Comparison of ENCODE assay signal across 28 cellular contexts in the genomic region with DNA sequence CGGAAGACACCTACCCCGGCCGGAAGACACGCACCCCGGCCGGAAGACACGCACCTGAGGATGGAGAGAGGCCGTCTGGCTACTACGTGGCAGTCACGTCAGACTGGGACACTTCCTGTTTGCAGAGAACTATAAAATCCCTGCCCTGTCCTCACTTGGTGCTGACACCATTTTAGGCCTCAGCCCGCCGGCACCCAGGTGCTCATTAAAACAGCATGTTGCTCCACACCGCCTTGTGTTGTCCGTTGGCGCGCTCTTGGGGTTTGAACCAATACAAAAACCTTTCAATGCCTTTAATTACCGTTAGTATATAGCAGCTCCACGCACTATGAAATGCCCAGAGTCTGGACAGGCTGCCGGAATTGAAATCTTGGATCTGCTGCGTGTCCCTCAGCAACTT. TPM values are rescaled to one million over a fixed set of nuclear protein-coding genes. Genes with fewer than 3 reads are reported as not detected.
"Had no signal": no experiment of that assay in that cellular context is flagged by ENCODE, and none has a peak within 500 bp of the region (broad histone marks: within the 10 kb centered on the region; RNA-seq: fewer than 3 reads in every experiment).

No MANE protein-coding gene starts in this region.

- H3K4me1 ChIP-seq: left ventricle myocardium inferior, right atrium auricular region, right lobe of liver, stomach, tibial artery, upper lobe of right lung had no signal

- H3K4me2 ChIP-seq: hepatocyte, neural progenitor cell, smooth muscle cell had no signal

- H3K9me3 ChIP-seq: ovary, right atrium auricular region, right lobe of liver, thoracic aorta, upper lobe of right lung had no signal

- H3K27me3 ChIP-seq: hepatocyte, neural progenitor cell, ovary, right atrium auricular region, right lobe of liver, stomach, tibial artery, upper lobe of right lung had no signal

- H3K4me3 ChIP-seq: heart right ventricle, hepatocyte, left ventricle myocardium inferior, lung, neural progenitor cell, ovary, right atrium auricular region, right lobe of liver, smooth muscle cell, stomach, thoracic aorta, tibial artery, upper lobe of right lung had no signal

- H3K4me3 Mint-ChIP-seq: nephron progenitor cell; neural progenitor cell; stimulated activated naive B cell treated with anti-CD40 and anti-IgM and Interleukin-4, amounts not matched to agents 10 μg/mL and 1 μg/mL and 100 μg/mL, for 72 hours had no signal

- H3K36me3 ChIP-seq: heart right ventricle, left ventricle myocardium inferior, neural progenitor cell, ovary, right atrium auricular region, right lobe of liver, stomach, thoracic aorta, tibial artery, upper lobe of right lung had no signal

- H2AFZ ChIP-seq: hepatocyte, neural progenitor cell had no signal

- H3K27me3 Mint-ChIP-seq: stimulated activated naive B cell treated with anti-CD40 and anti-IgM and Interleukin-4, amounts not matched to agents 10 μg/mL and 1 μg/mL and 100 μg/mL, for 72 hours had no signal

- DNase-seq: heart right ventricle; left ventricle myocardium inferior; naive thymus-derived CD8-positive, alpha-beta T cell; nephron progenitor cell; ovary; right lobe of liver; stimulated activated CD4-positive, alpha-beta T cell treated with anti-CD3 and anti-CD28 coated beads, Interleukin-2, amount 100 ng/mL, for 24 hours; stimulated activated CD4-positive, alpha-beta T cell treated with anti-CD3 and anti-CD28 coated beads, Interleukin-4, amount 100 ng/mL, for 1 hour; stimulated activated naive B cell treated with anti-CD40 and anti-IgM and Interleukin-4, amounts not matched to agents 10 μg/mL and 1 μg/mL and 100 μg/mL, for 72 hours; stimulated activated naive CD8-positive, alpha-beta T cell treated with anti-CD3 and anti-CD28 coated beads, Interleukin-15, Interleukin-2, amounts not matched to agents 100 U/mL and 50 U/mL, for 24 hours; stomach; trophoblast cell; upper lobe of right lung had no signal

- H3K4me1 Mint-ChIP-seq: stimulated activated naive B cell treated with anti-CD40 and anti-IgM and Interleukin-4, amounts not matched to agents 10 μg/mL and 1 μg/mL and 100 μg/mL, for 72 hours had no signal

- H3K9ac ChIP-seq: neural progenitor cell had no signal

- ATAC-seq: heart right ventricle; naive thymus-derived CD8-positive, alpha-beta T cell; right lobe of liver; stimulated activated naive B cell treated with anti-CD40 and anti-IgM and Interleukin-4, amounts not matched to agents 10 μg/mL and 1 μg/mL and 100 μg/mL, for 72 hours; stimulated activated naive CD8-positive, alpha-beta T cell treated with anti-CD3 and anti-CD28 coated beads, Interleukin-15, Interleukin-2, amounts not matched to agents 100 U/mL and 50 U/mL, for 24 hours; upper lobe of right lung had no signal

- H3K27ac Mint-ChIP-seq: nephron progenitor cell; neural progenitor cell; progenitor cell of endocrine pancreas; stimulated activated naive B cell treated with anti-CD40 and anti-IgM and Interleukin-4, amounts not matched to agents 10 μg/mL and 1 μg/mL and 100 μg/mL, for 72 hours had no signal

- H3K27ac ChIP-seq: heart right ventricle, hepatocyte, left ventricle myocardium inferior, neural progenitor cell, ovary, right atrium auricular region, right lobe of liver, stomach, thoracic aorta, tibial artery, upper lobe of right lung had no signal

RNA-seq across cellular contexts. Expression of a gene that starts 34.7 kb away (rescaled TPM):
- total RNA-seq: heart right ventricle; hepatocyte; kidney epithelial cell; left ventricle myocardium inferior; lower leg skin; lung; mucosa of gallbladder; naive thymus-derived CD8-positive, alpha-beta T cell; omental fat pad; ovary; progenitor cell of endocrine pancreas; pulmonary artery endothelial cell; renal cortical epithelial cell; right atrium auricular region; right lobe of liver; skeletal muscle tissue; smooth muscle cell; stomach; thoracic aorta; upper lobe of right lung had no signal
- polyA plus RNA-seq: heart right ventricle; hepatocyte; lung; naive thymus-derived CD8-positive, alpha-beta T cell; ovary; smooth muscle cell; stomach had no signal
